8 cellular contexts compared by ENCODE assay signal in the genomic region with DNA sequence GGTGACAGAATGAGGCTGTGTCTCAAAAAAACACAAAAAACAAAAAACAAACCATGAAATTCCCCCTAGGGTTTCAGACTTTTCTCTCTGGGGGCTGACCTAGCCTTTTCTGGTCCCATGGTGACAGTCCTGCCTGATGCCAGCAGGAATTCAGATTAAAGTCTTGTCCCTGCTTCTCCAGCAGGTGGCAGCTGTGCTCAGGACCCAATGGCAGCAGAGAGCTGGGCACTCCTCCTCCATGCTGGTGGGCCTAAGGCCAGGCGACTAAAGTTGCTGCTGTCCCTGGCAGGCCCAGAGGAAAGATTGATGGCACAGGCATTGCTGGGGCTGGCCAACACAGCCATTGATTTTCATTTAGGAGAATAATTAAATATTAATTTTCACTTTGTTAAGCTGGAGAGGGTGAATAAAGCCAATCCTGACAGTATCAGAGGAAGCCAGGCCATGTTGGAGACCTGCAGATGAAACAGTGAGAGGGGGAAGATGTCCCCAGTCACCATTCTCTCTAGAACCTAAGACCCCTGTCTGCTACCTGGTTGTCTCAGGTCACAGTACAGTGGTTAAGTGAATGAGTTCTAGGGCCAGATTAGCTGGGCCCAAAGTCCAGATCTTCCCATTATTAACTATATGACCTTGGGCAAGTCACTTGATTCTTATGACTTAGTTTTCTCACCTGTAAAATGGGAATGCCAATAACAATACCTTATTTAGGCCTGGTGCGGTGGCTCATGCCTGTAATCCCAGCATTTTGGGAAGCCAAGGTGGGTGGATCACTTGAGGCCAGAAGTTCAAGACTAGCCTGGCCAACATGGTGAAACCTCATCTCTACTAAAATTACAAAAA. TPM values are rescaled to one million over a fixed set of nuclear protein-coding genes. Genes with fewer than 3 reads are reported as not detected.
DNase-seq lines count a peak whose midpoint lies in the region; ATAC-seq and TF ChIP-seq lines count a peak whose summit lies in the region.

No MANE protein-coding gene starts in this region.

- no peak overlapping the region for H3K27ac Mint-ChIP-seq in activated T-cell treated with anti-CD3 and anti-CD28 coated beads, Interleukin-2, amount 50 U/mL, for 72 hours

- no peaks in the 10 kb centered on the region for H3K4me1 Mint-ChIP-seq in activated T-cell treated with anti-CD3 and anti-CD28 coated beads, Interleukin-2, amount 50 U/mL, for 72 hours (ENCODE audit: low read depth)

- no peak overlapping the region for H3K4me3 ChIP-seq in Jurkat, Clone E6-1 (ENCODE audit: low read length)
- H3K4me3 ChIP-seq in Peyer's patch, result no peak overlapping the region
- H3K4me3 ChIP-seq in upper lobe of left lung, result no peak overlapping the region

- H3K36me3 ChIP-seq in Peyer's patch (no peaks in the 10 kb centered on the region), upper lobe of left lung (no peaks in the 10 kb centered on the region)

- H3K27ac ChIP-seq in Peyer's patch, result no peak overlapping the region
- H3K27ac ChIP-seq in upper lobe of left lung, result no peak overlapping the region

- ATAC-seq in activated T-cell treated with anti-CD3 and anti-CD28 coated beads, Interleukin-2, amount 50 U/mL, for 72 hours (replicated peaks in 1 of 2), result peak; percentile 78 to 88
- ATAC-seq in upper lobe of left lung (ENCODE audit: low FRiP score in 2 of 2), result peak; percentile 76 to 85

- H3K4me1 ChIP-seq in Peyer's patch, result no peaks in the 10 kb centered on the region
- no peaks in the 10 kb centered on the region for H3K4me1 ChIP-seq in upper lobe of left lung

- H3K9me3 ChIP-seq in Peyer's patch (no peaks in the 10 kb centered on the region), upper lobe of left lung (no peaks in the 10 kb centered on the region)

- TF ChIP-seq POLR2A in Peyer's patch (IDR thresholded peaks at IDR 0.05) (no peak), upper lobe of left lung (IDR thresholded peaks at IDR 0.05) (no peak)

- H3K9me3 Mint-ChIP-seq in activated T-cell treated with anti-CD3 and anti-CD28 coated beads, Interleukin-2, amount 50 U/mL, for 72 hours, result no peaks in the 10 kb centered on the region

- H3K36me3 Mint-ChIP-seq in activated T-cell treated with anti-CD3 and anti-CD28 coated beads, Interleukin-2, amount 50 U/mL, for 72 hours (ENCODE audit: insufficient read depth in 2 of 2), result no peaks in the 10 kb centered on the region

- 50 to 57% methylated on average over 2 of the region's 2 CpGs for WGBS in upper lobe of left lung, 2 donors

- H3K27me3 ChIP-seq in Peyer's patch, result no peaks in the 10 kb centered on the region
- H3K27me3 ChIP-seq in upper lobe of left lung, result no peaks in the 10 kb centered on the region

- H3K27me3 Mint-ChIP-seq in activated T-cell treated with anti-CD3 and anti-CD28 coated beads, Interleukin-2, amount 50 U/mL, for 72 hours (ENCODE audit: low read depth), result no peaks in the 10 kb centered on the region

- no peak overlapping the region for H3K4me3 Mint-ChIP-seq in activated T-cell treated with anti-CD3 and anti-CD28 coated beads, Interleukin-2, amount 50 U/mL, for 72 hours

- peak; percentile 49 for DNase-seq in SIG-M5 treated with dmso at 0.1 percent for 504 hours (lab: John Stamatoyannopoulos, UW; ENCODE audit: unreplicated experiment)
- DNase-seq in SIG-M5 (lab: John Stamatoyannopoulos, UW), result no peak
- peak; percentile 51 for DNase-seq in Jurkat, Clone E6-1 (ENCODE audit: low read depth, low spot score)
- peak; percentile 26 to 77 (median 65) for DNase-seq in Peyer's patch
- DNase-seq in activated T-cell treated with anti-CD3 and anti-CD28 coated beads, Interleukin-2, amount 50 U/mL, for 72 hours, result peak; percentile 59 to 61
- peak; percentile 61 for DNase-seq in fibroblast of the conjunctiva (ENCODE audit: low read depth)
- peak; percentile 54 for DNase-seq in occipital lobe (lab: John Stamatoyannopoulos, UW)
- peak in 1 of 2 donors; percentile 69 for DNase-seq in upper lobe of left lung

- no peak for TF ChIP-seq EP300 in upper lobe of left lung (IDR thresholded peaks at IDR 0.05)

- peak; percentile 22 to 77 (median 72) for TF ChIP-seq CTCF in Peyer's patch (IDR thresholded peaks at IDR 0.05)
- TF ChIP-seq CTCF in upper lobe of left lung (IDR thresholded peaks at IDR 0.05), result peak; percentile 63 to 83 (median 70)

RNA-seq across cellular contexts. Expression of gene CELF6, which starts 7.1 kb away (rescaled TPM):
- not detected for polyA plus RNA-seq in Jurkat, Clone E6-1 (2012; ENCODE audit: insufficient read depth, insufficient read length)
- 1 to 10 TPM in 3 of 4 donors, not detected in 1; 1.8 to 3.7 (median 3.6) TPM for total RNA-seq in Peyer's patch
- under 1 TPM; 0.58 to 0.65 TPM for total RNA-seq in activated T-cell treated with anti-CD3 and anti-CD28 coated beads, Interleukin-2, amount 50 U/mL, for 72 hours
- total RNA-seq in occipital lobe, result 6.7 TPM
- total RNA-seq in upper lobe of left lung, result 10 to 100 TPM in 2 of 6 donors, 1 to 10 TPM in 2, under 1 TPM in 2; 0.61 to 29.3 (median 3.4) TPM

RNA-seq across cellular contexts. Expression of gene PARP6, which starts 40.5 kb away (rescaled TPM):
- polyA plus RNA-seq in Jurkat, Clone E6-1 (2012; ENCODE audit: insufficient read depth, insufficient read length), result 79.2 TPM
- total RNA-seq in Peyer's patch, result 10 to 100 TPM; 43.8 to 81.8 (median 71.4) TPM
- 100 to 1,000 TPM; 108 to 132 TPM for total RNA-seq in activated T-cell treated with anti-CD3 and anti-CD28 coated beads, Interleukin-2, amount 50 U/mL, for 72 hours
- total RNA-seq in occipital lobe, result 54.6 TPM
- 100 to 1,000 TPM in 1 of 6 donors, 10 to 100 TPM in 5; 54.9 to 140 (median 71.4) TPM for total RNA-seq in upper lobe of left lung
